In the genomic region with DNA sequence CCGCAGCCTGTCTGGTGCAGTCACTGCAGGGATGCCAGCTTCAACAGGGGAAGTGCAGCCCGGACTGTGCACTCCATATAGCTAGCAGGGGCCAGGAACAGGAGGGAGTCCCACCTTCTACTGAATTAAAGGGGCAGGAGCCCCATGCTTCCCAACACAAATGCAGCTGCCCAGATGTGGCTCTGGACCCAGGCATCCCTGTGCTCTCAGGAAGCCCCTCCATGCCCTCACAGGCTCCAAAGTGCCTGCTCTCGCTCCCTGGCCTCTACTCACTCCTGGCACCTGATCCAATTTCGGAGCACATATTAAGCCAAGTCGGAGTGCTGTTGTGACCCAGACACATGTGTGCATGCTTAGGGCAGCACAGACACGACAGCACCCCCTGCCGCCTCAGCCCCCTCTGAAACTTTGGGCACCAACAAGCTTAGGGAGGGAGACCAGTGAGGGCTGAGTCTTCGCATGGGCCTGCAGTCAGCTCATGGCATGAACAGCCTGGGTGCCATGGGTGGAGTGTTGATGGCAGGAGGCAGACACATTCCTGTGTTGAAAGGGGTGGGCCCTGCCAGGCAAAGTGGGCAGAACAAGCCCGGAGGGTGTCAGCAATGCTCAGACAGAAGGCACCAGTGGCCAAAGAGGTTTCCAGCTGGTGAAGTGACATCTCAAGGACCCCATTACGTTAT, we compare ENCODE assay signal across 30 cellular contexts.
"Had no signal": no experiment of that assay in that cellular context is flagged by ENCODE, and none has a peak within 500 bp of the region (broad histone marks: within the 10 kb centered on the region; RNA-seq: fewer than 3 reads in every experiment).

No MANE protein-coding gene starts in this region.

- H3K27me3 ChIP-seq: esophagus squamous epithelium, heart right ventricle, ovary, right lobe of liver, testis, tibial artery had no signal

- H3K27ac Mint-ChIP-seq: effector memory CD8-positive, alpha-beta T cell; immature natural killer cell; memory B cell; mesothelial cell of epicardium; naive B cell; nephron progenitor cell; type B pancreatic cell had no signal

- H3K27me3 Mint-ChIP-seq: central memory CD8-positive, alpha-beta T cell; effector memory CD8-positive, alpha-beta T cell; memory B cell; naive B cell; type B pancreatic cell had no signal

- H3K9me3 Mint-ChIP-seq: nephron progenitor cell, type B pancreatic cell had no signal

- DNase-seq: cortex of kidney; effector memory CD8-positive, alpha-beta T cell; erythroblast; esophagus squamous epithelium; foreskin melanocyte; glutamatergic neuron; heart right ventricle; hippocampal formation; immature natural killer cell; mucosa of descending colon; naive B cell; nephron progenitor cell; occipital lobe; ovary; right lobe of liver; small intestine; stimulated activated CD4-positive, alpha-beta T cell treated with anti-CD3 and anti-CD28 coated beads, Interleukin-15, amount 100 ng/mL, for 24 hours; stimulated activated CD4-positive, alpha-beta T cell treated with anti-CD3 and anti-CD28 coated beads, Interleukin-2, amount 100 ng/mL, for 48 hours; stimulated activated naive CD4-positive, alpha-beta T cell; substantia nigra; testis; tibial artery had no signal

- H3K27ac ChIP-seq: esophagus squamous epithelium, heart right ventricle, ovary, right lobe of liver, testis, tibial artery had no signal

- H3K4me3 ChIP-seq: esophagus squamous epithelium, heart right ventricle, lung, mucosa of descending colon, ovary, right lobe of liver, testis, tibial artery had no signal

- H3K36me3 Mint-ChIP-seq: immature natural killer cell, mesothelial cell of epicardium, naive B cell, type B pancreatic cell had no signal

- H3K9me3 ChIP-seq: esophagus squamous epithelium, mucosa of descending colon, ovary, right lobe of liver, testis, tibial artery had no signal

- H3K4me1 ChIP-seq: esophagus squamous epithelium, heart right ventricle, right lobe of liver, testis, tibial artery had no signal

- H3K36me3 ChIP-seq: esophagus squamous epithelium, heart right ventricle, ovary, right lobe of liver, tibial artery had no signal

- H3K4me1 Mint-ChIP-seq: central memory CD8-positive, alpha-beta T cell; immature natural killer cell; memory B cell; naive B cell; nephron progenitor cell had no signal

- ATAC-seq: effector memory CD8-positive, alpha-beta T cell; heart right ventricle; left lobe of liver; mucosa of descending colon; right lobe of liver had no signal

- FAIRE-seq: endometrium, keratinocyte, small intestine had no signal

- H3K4me3 Mint-ChIP-seq: central memory CD8-positive, alpha-beta T cell; effector memory CD8-positive, alpha-beta T cell; immature natural killer cell; memory B cell; mesothelial cell of epicardium; naive B cell; nephron progenitor cell; type B pancreatic cell had no signal
